13 cellular contexts compared by ENCODE assay signal in the genomic region with DNA sequence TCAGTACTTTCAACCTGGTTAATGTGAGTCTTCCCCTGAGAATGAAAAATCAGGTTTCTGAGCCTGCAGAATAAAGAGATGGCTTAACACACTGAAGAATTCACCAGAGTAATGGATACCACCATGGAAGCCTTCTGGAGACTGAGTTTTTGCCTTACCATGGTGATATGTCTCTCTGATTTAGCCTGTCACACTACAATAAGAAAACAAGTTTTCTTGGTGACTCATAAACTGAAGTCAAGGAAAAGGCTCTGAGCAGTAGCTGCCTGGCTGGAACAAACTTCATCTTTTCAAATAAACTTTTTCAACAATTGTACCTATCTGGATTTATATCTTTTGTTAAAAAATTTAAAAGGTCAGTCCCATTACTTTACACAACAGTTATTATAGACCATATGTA.
DNase-seq lines count a peak whose midpoint lies in the region; TF ChIP-seq lines count a peak whose summit lies in the region.
"Had no signal": no experiment of that assay in that cellular context is flagged by ENCODE, and none has a peak within 500 bp of the region (broad histone marks: within the 10 kb centered on the region; RNA-seq: fewer than 3 reads in every experiment).

No MANE protein-coding gene starts in this region.

- TF ChIP-seq CTCF in cardiac fibroblast (IDR thresholded peaks at IDR 0.05; ENCODE audit: low read depth, low read length) (no peak), kidney epithelial cell (IDR thresholded peaks at IDR 0.05; ENCODE audit: insufficient read depth, low read length, poor library complexity, severe bottlenecking) (no peak)

- no peaks in the 10 kb centered on the region for H3K36me3 ChIP-seq in kidney epithelial cell (ENCODE audit: control insufficient read depth, insufficient read depth, low read length)
- H3K36me3 ChIP-seq: lower lobe of right lung had no signal

- H3K4me3 ChIP-seq in cardiac fibroblast (replicated peaks in 1 of 2; ENCODE audit: low read depth in 2 of 2, low read length in 2 of 2) (no peak overlapping the region), kidney epithelial cell (ENCODE audit: low read depth, low read length) (no peak overlapping the region)
- H3K4me3 ChIP-seq: lower lobe of right lung, smooth muscle cell had no signal

- no peaks in the 10 kb centered on the region for H3K27me3 ChIP-seq in kidney epithelial cell (ENCODE audit: control insufficient read depth, insufficient read depth, low read length)

- DNase-seq in AG08395 (ENCODE audit: low spot score): peak; percentile 62
- peak; percentile 53 for DNase-seq in NCI-H226
- peak; percentile 48 to 73 for DNase-seq in cardiac fibroblast (ENCODE audit: low read depth in 2 of 2)
- DNase-seq in kidney epithelial cell (ENCODE audit: low read depth): peak; percentile 37
- DNase-seq in superior temporal gyrus (ENCODE audit: extremely low spot score): no peak
- DNase-seq in mesenteric fat pad (ENCODE audit: low spot score): no peak
- DNase-seq in NCI-H82 (lab: John Stamatoyannopoulos, UW): no peak
- no peak for DNase-seq in MV-4-11 (lab: John Stamatoyannopoulos, UW)
- DNase-seq: activated T-cell treated with anti-CD3 and anti-CD28 coated beads, Interleukin-2, amount 50 U/mL, for 4 hours; effector memory CD8-positive, alpha-beta T cell; hippocampal formation; lower lobe of right lung had no signal

Comparison
In these comparisons a context has a peak if more than half of its experiments do, and no peak if none do; other contexts are left out.
1. DNase-seq: peak in AG08395 (single experiment), NCI-H226 (single experiment), cardiac fibroblast (2 of 2) and kidney epithelial cell (single experiment); none in superior temporal gyrus (single experiment), mesenteric fat pad (single experiment), NCI-H82 (single experiment) and MV-4-11 (single experiment).